ENCODE assay signal across 18 cellular contexts in genomic region chr15:68083463-68083862, GRCh38.
"Had no signal": no experiment of that assay in that cellular context is flagged by ENCODE, and none has a peak within 500 bp of the region (broad histone marks: within the 10 kb centered on the region; RNA-seq: fewer than 3 reads in every experiment).

No MANE protein-coding gene starts in this region.

- H3K27ac ChIP-seq: HL-60, SJSA1 had no signal

- H3K4me3 ChIP-seq: SJSA1 had no signal

- H3K4me1 ChIP-seq: SJSA1 had no signal

- H3K9me3 ChIP-seq: SJSA1 had no signal

- H3K27me3 ChIP-seq: SJSA1 had no signal

- DNase-seq: KBM-7, MV-4-11, NCI-H1092, NCI-H1105 treated with DMSO at 0.1 percent for 48 hours, NCI-H1417 treated with DMSO at 0.1 percent for 48 hours, NCI-H1694, NCI-H187 treated with DMSO at 0.1 percent for 48 hours, NCI-H2029 treated with DMSO at 0.1 percent for 48 hours, NCI-H2171 treated with DMSO at 0.1 percent for 48 hours, NCI-H345, NCI-H446 treated with DMSO at 0.1 percent for 48 hours, NCI-H510A treated with DMSO at 0.1 percent for 48 hours, NCI-H526, Right ventricle myocardium superior, RPMI8226, SIG-M5 had no signal
